15 cellular contexts compared by ENCODE assay signal in genomic region chr6:46990031-46990644, GRCh38. TPM values are rescaled to one million over a fixed set of nuclear protein-coding genes. Genes with fewer than 3 reads are reported as not detected.
DNase-seq lines count a peak whose midpoint lies in the region; ATAC-seq and TF ChIP-seq lines count a peak whose summit lies in the region.
"Had no signal": no experiment of that assay in that cellular context is flagged by ENCODE, and none has a peak within 500 bp of the region (broad histone marks: within the 10 kb centered on the region; RNA-seq: fewer than 3 reads in every experiment).

No MANE protein-coding gene starts in this region.

- H3K4me1 ChIP-seq in HCT116 (ENCODE audit: control insufficient read depth in 1 of 2, insufficient read depth in 2 of 2, low read length in 2 of 2) (peaks cover 15 to 34% of the 10 kb centered on the region in 2 experiments), subcutaneous abdominal adipose tissue (ENCODE audit: control insufficient read depth in 5 of 5, insufficient read depth in 5 of 5, low read length in 5 of 5) (peaks cover 0 to 26% (median 2%) of the 10 kb centered on the region in 5 donors), colonic mucosa (no peaks in the 10 kb centered on the region)

- H3K4me3 ChIP-seq in HCT116 (replicated peaks in 1 of 2; ENCODE audit: low read depth in 1 of 2, low read length in 2 of 2): no peak overlapping the region
- H3K4me3 ChIP-seq in subcutaneous abdominal adipose tissue (ENCODE audit: low read depth in 1 of 5, low read length in 5 of 5): no peak overlapping the region
- H3K4me3 ChIP-seq in colonic mucosa: no peak overlapping the region
- H3K4me3 ChIP-seq: Peyer's patch, smooth muscle cell had no signal

- H3K36me3 ChIP-seq in HCT116 (ENCODE audit: control insufficient read depth in 1 of 2, insufficient read depth in 2 of 2, low read length in 2 of 2) (no peaks in the 10 kb centered on the region), subcutaneous abdominal adipose tissue (ENCODE audit: control insufficient read depth in 5 of 5, insufficient read depth in 5 of 5, low read length in 5 of 5) (no peaks in the 10 kb centered on the region), colonic mucosa (no peaks in the 10 kb centered on the region)
- H3K36me3 ChIP-seq: neutrophil, Peyer's patch had no signal

- peak overlapping the region; percentile 81 for H2AFZ ChIP-seq in HCT116 (ENCODE audit: low read depth, low read length, poor library complexity, severe bottlenecking)

- no peak for TF ChIP-seq POLR2A in HCT116 (IDR thresholded peaks at IDR 0.05; ENCODE audit: borderline replicate concordance, extremely low read depth, insufficient read depth, insufficient read length)

- H3K27me3 ChIP-seq in HCT116 (ENCODE audit: insufficient read depth, low read length) (no peaks in the 10 kb centered on the region), subcutaneous abdominal adipose tissue (ENCODE audit: control insufficient read depth in 5 of 5, insufficient read depth in 4 of 5, low read length in 5 of 5) (no peaks in the 10 kb centered on the region), colonic mucosa (no peaks in the 10 kb centered on the region)
- H3K27me3 ChIP-seq: neutrophil, Peyer's patch had no signal

- H3K4me2 ChIP-seq in HCT116 (ENCODE audit: low read length): no peak overlapping the region
- H3K4me2 ChIP-seq: KMS-11, smooth muscle cell had no signal

- H3K79me2 ChIP-seq in HCT116 (ENCODE audit: insufficient read depth, low read length): no peaks in the 10 kb centered on the region

- TF ChIP-seq RAD21 in HCT116 (IDR thresholded peaks at IDR 0.05; ENCODE audit: low read depth): no peak

- no TSS peak for BruUV-seq in HCT116 (replicated peaks; lab: Mats Ljungman, UMichigan)

- intact Hi-C loops in HCT116 (cut with micrococcal nuclease) (loop anchor here (2.0 to 10.0 kb wide), 4 partner anchors 57 to 895 kb away; partner anchors contain the start of gene RCAN2), colonic mucosa (cut with DNase I) (loop anchor here (10.0 kb wide), 2 partner anchors 55 to 565 kb away; partner anchors contain the start of gene ADGRF1)

- RAD21 ChIA-PET in HCT116 (lab: Charles Lee; ENCODE audit: low non-redundant PET in 1 of 2, low total read pairs in 2 of 2, uncharacterized antibody in 2 of 2, unreplicated experiment in 2 of 2): interaction anchor here in 1 of 2 experiments (1.0 to 1.3 kb wide), 2 partner anchors 57 to 203 kb away, joined by 3 to 5 read pairs; no protein-coding TSS in a partner anchor

- H3K27ac ChIP-seq in HCT116 (ENCODE audit: low read depth, low read length) (no peak overlapping the region), VCaP (peak overlapping the region; percentile 75), subcutaneous abdominal adipose tissue (ENCODE audit: low read depth, low read length) (peak overlapping the region; percentile 8), colonic mucosa (no peak overlapping the region)
- H3K27ac ChIP-seq: HL-60, KMS-11, neutrophil had no signal

- H4K20me1 ChIP-seq in HCT116 (ENCODE audit: insufficient read depth): no peaks in the 10 kb centered on the region

- H3K9me3 ChIP-seq in HCT116 (ENCODE audit: control insufficient read depth in 1 of 2, insufficient read depth in 1 of 2, low read depth in 1 of 2, low read length in 2 of 2) (no peaks in the 10 kb centered on the region), subcutaneous abdominal adipose tissue (ENCODE audit: control insufficient read depth in 5 of 5, low read length in 5 of 5) (no peaks in the 10 kb centered on the region), colonic mucosa (no peaks in the 10 kb centered on the region)
- H3K9me3 ChIP-seq: neutrophil, Peyer's patch had no signal

- POLR2A ChIA-PET in HCT116 (lab: Charles Lee): no interaction called here

- TF ChIP-seq CTCF in HCT116 (IDR thresholded peaks at IDR 0.05 in 2 of 3, conservative IDR thresholded peaks at IDR 0.05 in 1 of 3; ENCODE audit: borderline replicate concordance in 1 of 3, insufficient read depth in 1 of 3, low read depth in 2 of 3, low read length in 2 of 3) (no peak), VCaP (conservative IDR thresholded peaks at IDR 0.05) (no peak), colonic mucosa (IDR thresholded peaks at IDR 0.05) (no peak)

- CTCF ChIA-PET in HCT116 (lab: Charles Lee): interaction anchor here (1.2 to 2.7 kb wide), 2 partner anchors 127 to 141 kb away, joined by 3 to 18 read pairs; no protein-coding TSS in a partner anchor

- no peak overlapping the region for H3K9ac ChIP-seq in HCT116 (ENCODE audit: low read length)
- peak overlapping the region in 1 of 5 donors; percentile 48 for H3K9ac ChIP-seq in subcutaneous abdominal adipose tissue (ENCODE audit: low read length in 5 of 5)
- no peak overlapping the region for H3K9ac ChIP-seq in colonic mucosa (ENCODE audit: low read depth in 2 of 2, low read length in 2 of 2)
- H3K9ac ChIP-seq: KMS-11 had no signal

- no peaks in the 10 kb centered on the region for H3K9me2 ChIP-seq in HCT116 (ENCODE audit: insufficient read depth)

- DNase-seq in HCT116 (ENCODE audit: low read depth, low spot score): no peak
- no peak for DNase-seq in left lobe of liver (ENCODE audit: low spot score)
- DNase-seq in colonic mucosa: no peak
- DNase-seq in kidney glomerular epithelial cell (lab: John Stamatoyannopoulos, UW): no peak
- DNase-seq: activated naive CD8-positive, alpha-beta T cell treated with anti-CD3 and anti-CD28 coated beads for 36 hours; activated T-cell treated with anti-CD3 and anti-CD28 coated beads for 4 hours had no signal

- no peak for ATAC-seq in HCT116
- ATAC-seq in left lobe of liver: peak; percentile 43
- ATAC-seq in GM18873 (IDR thresholded peaks at IDR 0.05; ENCODE audit: low FRiP score, unreplicated experiment): no peak

TF ChIP-seq in HCT116, 20 proteins besides CTCF, POLR2A, EP300 and RAD21:
- TF ChIP-seq SIN3A (IDR thresholded peaks at IDR 0.05; ENCODE audit: low read depth) (no peak), YY1 (IDR thresholded peaks at IDR 0.05; ENCODE audit: extremely low read depth, insufficient replicate concordance, low read depth, low read length) (no peak), ZNF274 (IDR thresholded peaks at IDR 0.05; ENCODE audit: low read depth, low read length) (no peak), POLR2AphosphoS5 (IDR thresholded peaks at IDR 0.05; ENCODE audit: low read depth, low read length) (no peak), ELF1 (IDR thresholded peaks at IDR 0.05; ENCODE audit: borderline replicate concordance, low read depth) (no peak), TCF7L2 (IDR thresholded peaks at IDR 0.05; ENCODE audit: borderline replicate concordance, extremely low read depth, insufficient read depth, insufficient read length) (no peak), SRF (IDR thresholded peaks at IDR 0.05; ENCODE audit: low read depth) (no peak), CBX3 (IDR thresholded peaks at IDR 0.05; ENCODE audit: low read depth) (no peak), ZFX (IDR thresholded peaks at IDR 0.05) (no peak), EGR1 (IDR thresholded peaks at IDR 0.05; ENCODE audit: low read depth) (no peak), SP1 (IDR thresholded peaks at IDR 0.05; ENCODE audit: low read depth) (no peak)
- TF ChIP-seq, protein P1, sequence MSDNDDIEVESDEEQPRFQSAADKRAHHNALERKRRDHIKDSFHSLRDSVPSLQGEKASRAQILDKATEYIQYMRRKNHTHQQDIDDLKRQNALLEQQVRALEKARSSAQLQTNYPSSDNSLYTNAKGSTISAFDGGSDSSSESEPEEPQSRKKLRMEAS (IDR thresholded peaks at IDR 0.05): no peak
- TF ChIP-seq, protein P2, sequence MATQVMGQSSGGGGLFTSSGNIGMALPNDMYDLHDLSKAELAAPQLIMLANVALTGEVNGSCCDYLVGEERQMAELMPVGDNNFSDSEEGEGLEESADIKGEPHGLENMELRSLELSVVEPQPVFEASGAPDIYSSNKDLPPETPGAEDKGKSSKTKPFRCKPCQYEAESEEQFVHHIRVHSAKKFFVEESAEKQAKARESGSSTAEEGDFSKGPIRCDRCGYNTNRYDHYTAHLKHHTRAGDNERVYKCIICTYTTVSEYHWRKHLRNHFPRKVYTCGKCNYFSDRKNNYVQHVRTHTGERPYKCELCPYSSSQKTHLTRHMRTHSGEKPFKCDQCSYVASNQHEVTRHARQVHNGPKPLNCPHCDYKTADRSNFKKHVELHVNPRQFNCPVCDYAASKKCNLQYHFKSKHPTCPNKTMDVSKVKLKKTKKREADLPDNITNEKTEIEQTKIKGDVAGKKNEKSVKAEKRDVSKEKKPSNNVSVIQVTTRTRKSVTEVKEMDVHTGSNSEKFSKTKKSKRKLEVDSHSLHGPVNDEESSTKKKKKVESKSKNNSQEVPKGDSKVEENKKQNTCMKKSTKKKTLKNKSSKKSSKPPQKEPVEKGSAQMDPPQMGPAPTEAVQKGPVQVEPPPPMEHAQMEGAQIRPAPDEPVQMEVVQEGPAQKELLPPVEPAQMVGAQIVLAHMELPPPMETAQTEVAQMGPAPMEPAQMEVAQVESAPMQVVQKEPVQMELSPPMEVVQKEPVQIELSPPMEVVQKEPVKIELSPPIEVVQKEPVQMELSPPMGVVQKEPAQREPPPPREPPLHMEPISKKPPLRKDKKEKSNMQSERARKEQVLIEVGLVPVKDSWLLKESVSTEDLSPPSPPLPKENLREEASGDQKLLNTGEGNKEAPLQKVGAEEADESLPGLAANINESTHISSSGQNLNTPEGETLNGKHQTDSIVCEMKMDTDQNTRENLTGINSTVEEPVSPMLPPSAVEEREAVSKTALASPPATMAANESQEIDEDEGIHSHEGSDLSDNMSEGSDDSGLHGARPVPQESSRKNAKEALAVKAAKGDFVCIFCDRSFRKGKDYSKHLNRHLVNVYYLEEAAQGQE (IDR thresholded peaks at IDR 0.05; ENCODE audit: low read depth): no peak
- TF ChIP-seq, protein P3, sequence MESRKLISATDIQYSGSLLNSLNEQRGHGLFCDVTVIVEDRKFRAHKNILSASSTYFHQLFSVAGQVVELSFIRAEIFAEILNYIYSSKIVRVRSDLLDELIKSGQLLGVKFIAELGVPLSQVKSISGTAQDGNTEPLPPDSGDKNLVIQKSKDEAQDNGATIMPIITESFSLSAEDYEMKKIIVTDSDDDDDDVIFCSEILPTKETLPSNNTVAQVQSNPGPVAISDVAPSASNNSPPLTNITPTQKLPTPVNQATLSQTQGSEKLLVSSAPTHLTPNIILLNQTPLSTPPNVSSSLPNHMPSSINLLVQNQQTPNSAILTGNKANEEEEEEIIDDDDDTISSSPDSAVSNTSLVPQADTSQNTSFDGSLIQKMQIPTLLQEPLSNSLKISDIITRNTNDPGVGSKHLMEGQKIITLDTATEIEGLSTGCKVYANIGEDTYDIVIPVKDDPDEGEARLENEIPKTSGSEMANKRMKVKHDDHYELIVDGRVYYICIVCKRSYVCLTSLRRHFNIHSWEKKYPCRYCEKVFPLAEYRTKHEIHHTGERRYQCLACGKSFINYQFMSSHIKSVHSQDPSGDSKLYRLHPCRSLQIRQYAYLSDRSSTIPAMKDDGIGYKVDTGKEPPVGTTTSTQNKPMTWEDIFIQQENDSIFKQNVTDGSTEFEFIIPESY (IDR thresholded peaks at IDR 0.05; ENCODE audit: extremely low read depth, insufficient replicate concordance, low read length): no peak

RNA-seq across cellular contexts. Expression of gene ADGRF1, which starts 52.0 kb away (rescaled TPM):
- total RNA-seq in HCT116 (2021; ENCODE audit: unreplicated experiment) (39.6 TPM), left lobe of liver (0.45 TPM), colonic mucosa (1 to 10 TPM; 1.7 to 2.0 TPM)
- 23.0 and 35.4 TPM in 2 replicates for polyA plus RNA-seq in HCT116 (2012)
- total RNA-seq: activated naive CD8-positive, alpha-beta T cell treated with anti-CD3 and anti-CD28 coated beads for 36 hours; CD4-positive, CD25-positive, alpha-beta regulatory T cell; smooth muscle cell had no signal
- polyA plus RNA-seq: CD4-positive, CD25-positive, alpha-beta regulatory T cell; smooth muscle cell had no signal

Comparison
In these comparisons a context has a peak if more than half of its experiments do, and no peak if none do; other contexts are left out.
1. H3K27ac ChIP-seq: peak in VCaP (single experiment) and subcutaneous abdominal adipose tissue (single experiment); none in HCT116 (single experiment) and colonic mucosa (single experiment).
2. RNA of gene ADGRF1, which starts 52.0 kb away (total RNA-seq): 39.6 TPM in HCT116 (single experiment); 1.7 to 2.0 TPM in colonic mucosa and 0.45 TPM in left lobe of liver (single experiment); every median in the first group is over 10 times any median in the second.